1 cellular context compared by ENCODE assay signal in genomic region chr2:27771548-27772335, GRCh38.
TF ChIP-seq lines count a peak whose summit lies in the region.

Gene MRPL33 (plus strand): TSS chr2:27771719. CDS start chr2:27771778, 59 bp downstream.

TF ChIP-seq in SK-N-SH treated with all-trans-retinoic acid at 6 μM for 48 hours, 23 proteins besides CTCF, POLR2A, EP300 and RAD21 (continued from another document):
- TF ChIP-seq ISL1 (CRISPR knock-in tag; IDR thresholded peaks at IDR 0.05), result peak; percentile 15; the same call in 1 of the 2 replicates
TF ChIP-seq in SK-N-SH treated with all-trans-retinoic acid at 6 μM for 48 hours: peak in this region for 6.
